Comparison of ENCODE assay signal across 9 cellular contexts in the genomic region with DNA sequence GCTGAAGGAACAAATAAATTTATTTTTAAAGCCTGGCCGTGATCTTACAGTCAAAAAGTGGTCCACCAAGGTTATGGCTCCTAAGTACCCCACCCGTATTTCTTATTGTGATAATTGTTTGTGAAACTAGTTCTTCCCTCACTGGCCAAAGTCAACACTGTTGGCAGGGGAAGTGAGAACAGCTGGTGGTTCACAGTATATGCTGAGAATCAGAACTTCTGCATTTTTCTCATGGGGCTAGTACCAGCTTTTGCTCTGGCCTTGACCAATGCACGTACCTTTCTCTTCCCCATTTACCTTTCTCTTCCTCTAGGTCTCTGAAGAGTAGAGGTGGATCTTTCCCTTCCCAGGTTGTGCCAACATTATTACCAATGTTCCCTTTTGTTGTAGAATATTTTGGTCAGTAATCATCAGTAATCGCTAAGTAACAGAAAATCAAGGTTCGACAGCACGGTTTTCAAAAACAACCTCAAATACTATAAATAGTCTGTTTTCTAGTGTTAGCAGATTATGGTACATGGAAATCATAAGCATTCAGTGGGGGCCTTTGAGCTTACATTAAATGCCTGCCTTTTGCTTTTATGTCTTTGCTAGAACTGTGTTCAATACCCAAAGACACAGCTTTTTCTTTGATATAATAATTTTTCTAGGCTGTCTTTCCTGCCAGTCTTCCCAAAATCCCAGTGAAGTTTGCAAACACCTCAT.
DNase-seq lines count a peak whose midpoint lies in the region; ATAC-seq, FAIRE-seq and TF ChIP-seq lines count a peak whose summit lies in the region.
"Had no signal": no experiment of that assay in that cellular context is flagged by ENCODE, and none has a peak within 500 bp of the region (broad histone marks: within the 10 kb centered on the region; RNA-seq: fewer than 3 reads in every experiment).

No MANE protein-coding gene starts in this region.

- H3K9me3 ChIP-seq in DOHH2 (ENCODE audit: control insufficient read depth, insufficient read depth, low read length) (no peaks in the 10 kb centered on the region), HAP-1 (no peaks in the 10 kb centered on the region)

- H3K27ac ChIP-seq in DOHH2 (ENCODE audit: low read depth, low read length) = peak overlapping the region; percentile 69

- no peaks in the 10 kb centered on the region for H3K9me2 ChIP-seq in DOHH2 (replicated peaks; ENCODE audit: control insufficient read depth, low read length)

- peaks cover 39% of the 10 kb centered on the region for H3K79me2 ChIP-seq in DOHH2 (ENCODE audit: control insufficient read depth, low read length)

- DNase-seq in fibroblast of mammary gland (ENCODE audit: low read depth) = peak; percentile 35
- DNase-seq in HAP-1 (ENCODE audit: low spot score in 2 of 2) = no peak
- DNase-seq in NCI-H2029 treated with DMSO at 0.1 percent for 48 hours (lab: John Stamatoyannopoulos, UW) = no peak
- no peak for DNase-seq in frontal cortex (ENCODE audit: low spot score in 2 of 2)
- DNase-seq in NCI-H1930 (lab: John Stamatoyannopoulos, UW) = no peak

- H3K4me3 ChIP-seq in DOHH2 (ENCODE audit: low read length) = peak overlapping the region; percentile 65
- H3K4me3 ChIP-seq in fibroblast of mammary gland (ENCODE audit: control insufficient read depth, low read depth, low read length) = no peak overlapping the region
- H3K4me3 ChIP-seq in HAP-1 = no peak overlapping the region
- H3K4me3 ChIP-seq: lung had no signal

- peak overlapping the region; percentile 80 for H3K4me2 ChIP-seq in DOHH2 (ENCODE audit: low read length)

- H3K36me3 ChIP-seq in DOHH2 (ENCODE audit: control insufficient read depth, low read length) = peaks cover 7% of the 10 kb centered on the region
- no peaks in the 10 kb centered on the region for H3K36me3 ChIP-seq in HAP-1 (replicated peaks)

- H4K20me1 ChIP-seq in DOHH2 (ENCODE audit: control insufficient read depth, insufficient read depth, low read depth, low read length) = no peaks in the 10 kb centered on the region

- H3K4me1 ChIP-seq in DOHH2 (ENCODE audit: control insufficient read depth, low read length) = peaks cover 51% of the 10 kb centered on the region
- no peaks in the 10 kb centered on the region for H3K4me1 ChIP-seq in HAP-1

- FAIRE-seq in frontal cortex (lab: Jason Lieb, UNC) = no peak

- H3K27me3 ChIP-seq in DOHH2 (ENCODE audit: control insufficient read depth, low read length) (no peaks in the 10 kb centered on the region), HAP-1 (ENCODE audit: low read depth) (no peaks in the 10 kb centered on the region)

- no peak for TF ChIP-seq CTCF in DOHH2 (IDR thresholded peaks at IDR 0.05; ENCODE audit: low read depth, low read length, poor library complexity, severe bottlenecking)
- TF ChIP-seq CTCF in fibroblast of mammary gland (conservative IDR thresholded peaks at IDR 0.05; ENCODE audit: control insufficient read depth, insufficient read depth, low read depth, low read length) = no peak

- peaks cover 9% of the 10 kb centered on the region for H3F3A ChIP-seq in DOHH2 (ENCODE audit: control insufficient read depth, insufficient read depth)

- in situ Hi-C loops in HAP-1 (cut with MboI; ENCODE audit: low sequenced_read_pairs) = no loop called here

- peak; percentile 100 for ATAC-seq in GM21515 (IDR thresholded peaks at IDR 0.05; ENCODE audit: unreplicated experiment)
- ATAC-seq in HG03575 (IDR thresholded peaks at IDR 0.05; ENCODE audit: extremely low read depth, insufficient number of reproducible peaks, low FRiP score, unreplicated experiment) = peak; percentile 96
